ENCODE assay signal across 18 cellular contexts in genomic region chr15:63800245-63800644, GRCh38.
"Had no signal": no experiment of that assay in that cellular context is flagged by ENCODE, and none has a peak within 500 bp of the region (broad histone marks: within the 10 kb centered on the region; RNA-seq: fewer than 3 reads in every experiment).

No MANE protein-coding gene starts in this region.

- H3K27ac ChIP-seq: parathyroid adenoma, skin epidermis, testis had no signal

- H3K27me3 ChIP-seq: stomach, testis had no signal

- H3K27ac Mint-ChIP-seq: activated CD8-positive, alpha-beta T cell treated with anti-CD3 and anti-CD28 coated beads for 36 hours; activated naive CD4-positive, alpha-beta T cell treated with anti-CD3 and anti-CD28 coated beads, Interleukin-2, amount 50 U/mL, for 72 hours; dendritic cell treated with granulocyte-macrophage colony-stimulating factor and Interleukin-4, amounts not matched to agents 40 ng/mL and 50 ng/mL, for 4 days had no signal

- H3K4me3 ChIP-seq: skin epidermis, stomach, testis had no signal

- H3K4me3 Mint-ChIP-seq: activated CD8-positive, alpha-beta T cell treated with anti-CD3 and anti-CD28 coated beads for 36 hours; brain; dendritic cell treated with granulocyte-macrophage colony-stimulating factor and Interleukin-4, amounts not matched to agents 40 ng/mL and 50 ng/mL, for 4 days had no signal

- H3K27me3 Mint-ChIP-seq: activated CD8-positive, alpha-beta T cell treated with anti-CD3 and anti-CD28 coated beads for 36 hours; brain; dendritic cell treated with granulocyte-macrophage colony-stimulating factor and Interleukin-4, amounts not matched to agents 40 ng/mL and 50 ng/mL, for 4 days had no signal

- DNase-seq: activated CD4-positive, alpha-beta T cell treated with anti-CD3 and anti-CD28 coated beads for 48 hours; activated CD8-positive, alpha-beta memory T cell treated with anti-CD3 and anti-CD28 coated beads, Interleukin-2, amount 50 U/mL, for 4 hours; activated CD8-positive, alpha-beta T cell treated with anti-CD3 and anti-CD28 coated beads for 36 hours; activated gamma-delta T cell; activated T-cell treated with anti-CD3 and anti-CD28 coated beads, Interleukin-2, amount 50 U/mL, for 48 hours; effector memory CD4-positive, alpha-beta T cell; foreskin fibroblast; kidney glomerular epithelial cell; midbrain; retina; stomach; T-helper 2 cell; testis had no signal

- H3K36me3 ChIP-seq: stomach had no signal

- H3K9me3 ChIP-seq: stomach, testis had no signal

- H3K9me3 Mint-ChIP-seq: dendritic cell treated with granulocyte-macrophage colony-stimulating factor and Interleukin-4, amounts not matched to agents 40 ng/mL and 50 ng/mL, for 4 days had no signal
